ENCODE assay signal across 11 cellular contexts in genomic region chr20:53077373-53078205, GRCh38.
DNase-seq lines count a peak whose midpoint lies in the region; ATAC-seq and TF ChIP-seq lines count a peak whose summit lies in the region.
"Had no signal": no experiment of that assay in that cellular context is flagged by ENCODE, and none has a peak within 500 bp of the region (broad histone marks: within the 10 kb centered on the region; RNA-seq: fewer than 3 reads in every experiment).

No MANE protein-coding gene starts in this region.

- H3K36me3 ChIP-seq in suprapubic skin = no peaks in the 10 kb centered on the region
- no peaks in the 10 kb centered on the region for H3K36me3 ChIP-seq in HAP-1 (replicated peaks)

- H3K4me3 ChIP-seq in suprapubic skin = no peak overlapping the region
- no peak overlapping the region for H3K4me3 ChIP-seq in HAP-1

- DNase-seq in Right ventricle myocardium inferior (ENCODE audit: missing footprints) (no peak), cardiac septum (ENCODE audit: low spot score) (no peak), amniotic epithelial cell (ENCODE audit: low read depth) (peak; percentile 1), kidney tubule cell (ENCODE audit: low spot score) (peak; percentile 64), suprapubic skin (ENCODE audit: low spot score in 2 of 2) (no peak), GM13977 (ENCODE audit: low spot score) (no peak), substantia nigra (lab: John Stamatoyannopoulos, UW) (no peak), HAP-1 (ENCODE audit: low spot score in 2 of 2) (no peak)
- DNase-seq: NCI-H187, SHP77 had no signal

- WGBS in suprapubic skin = 60% methylated on average over 8 of the region's 8 CpGs

- H3K9me3 ChIP-seq in suprapubic skin (no peaks in the 10 kb centered on the region), HAP-1 (no peaks in the 10 kb centered on the region)

- ATAC-seq in Right ventricle myocardium inferior = peak; percentile 84

- H3K27me3 ChIP-seq in suprapubic skin (no peaks in the 10 kb centered on the region), HAP-1 (ENCODE audit: low read depth) (no peaks in the 10 kb centered on the region)

- no peak for TF ChIP-seq POLR2A in suprapubic skin (IDR thresholded peaks at IDR 0.05)

- TF ChIP-seq CTCF in suprapubic skin (IDR thresholded peaks at IDR 0.05) (no peak), GM13977 (IDR thresholded peaks at IDR 0.05; ENCODE audit: extremely low read depth, insufficient read depth, missing control alignments) (no peak)

- TF ChIP-seq EP300 in suprapubic skin (IDR thresholded peaks at IDR 0.05) = no peak

- H3K27ac ChIP-seq in suprapubic skin (peak overlapping the region; percentile 20), substantia nigra (ENCODE audit: low read depth, low read length, poor library complexity, severe bottlenecking) (no peak overlapping the region)
- H3K27ac ChIP-seq: C4-2B had no signal

- in situ Hi-C loops in GM13977 (cut with MboI; ENCODE audit: low pct_unique_long_range_greater_than_20kb, low sequenced_read_pairs, unreplicated experiment) = no loop called here
- in situ Hi-C loops in HAP-1 (cut with MboI; ENCODE audit: low sequenced_read_pairs) = no loop called here

- intact Hi-C loops in Right ventricle myocardium inferior (cut with DNase I) = no loop called here
- intact Hi-C loops in cardiac septum (cut with DNase I) = no loop called here

- H3K4me1 ChIP-seq in suprapubic skin = peaks cover 24% of the 10 kb centered on the region
- no peaks in the 10 kb centered on the region for H3K4me1 ChIP-seq in HAP-1

Comparison
In these comparisons a context has a peak if more than half of its experiments do, and no peak if none do; other contexts are left out.
1. DNase-seq: peak in amniotic epithelial cell (single experiment) and kidney tubule cell (single experiment); none in Right ventricle myocardium inferior (single experiment), cardiac septum (single experiment), suprapubic skin (0 of 2), GM13977 (single experiment), substantia nigra (0 of 49) and HAP-1 (0 of 2).